ENCODE assay signal across 8 cellular contexts in genomic region chr22:29202231-29203192, GRCh38. TPM values are rescaled to one million over a fixed set of nuclear protein-coding genes. Genes with fewer than 3 reads are reported as not detected.
DNase-seq lines count a peak whose midpoint lies in the region; ATAC-seq, FAIRE-seq and TF ChIP-seq lines count a peak whose summit lies in the region.

No MANE protein-coding gene starts in this region.

- no peaks in the 10 kb centered on the region for H4K20me1 ChIP-seq in GM12878 (ENCODE audit: control insufficient read depth, insufficient read depth)

- peaks cover 18 to 44% (median 30%) of the 10 kb centered on the region in 3 donors for H3K4me1 Mint-ChIP-seq in CD8-positive, alpha-beta memory T cell

- TF ChIP-seq CTCF in GM12878 (IDR thresholded peaks at IDR 0.05 in 2 of 3, conservative IDR thresholded peaks at IDR 0.05 in 1 of 3; ENCODE audit: control insufficient read depth in 2 of 3, extremely low read depth in 1 of 3, insufficient read depth in 1 of 3, low read depth in 3 of 3, low read length in 3 of 3) (peak; percentile 41 to 43 (median 42); a peak in 4 of 6 replicates), liver (IDR thresholded peaks at IDR 0.05; ENCODE audit: low read depth, low read length, missing input control) (peak; percentile 42)

- POLR2A ChIA-PET in CD8-positive, alpha-beta memory T cell (lab: Charles Lee), result no interaction called here
- POLR2A ChIA-PET in GM12878 (lab: Charles Lee), result interaction anchor here (0.8 to 15.3 kb wide), 12 partner anchors 8 to 403 kb away, joined by 3 to 239 read pairs (median 4); no protein-coding TSS in a partner anchor

- TSS peak; percentile 54 for BruUV-seq in GM12878 (replicated peaks; lab: Mats Ljungman, UMichigan)

- RAD21 ChIA-PET in GM12878 (lab: Charles Lee; ENCODE audit: unreplicated experiment), result interaction anchor here (0.6 to 10.8 kb wide), 17 partner anchors 8 to 391 kb away, joined by 3 to 153 read pairs (median 4); no protein-coding TSS in a partner anchor

- H3K4me1 ChIP-seq in CD8-positive, alpha-beta memory T cell (ENCODE audit: insufficient read depth, low read length), result peaks cover 17% of the 10 kb centered on the region
- peaks cover 45% of the 10 kb centered on the region for H3K4me1 ChIP-seq in GM12878 (ENCODE audit: control insufficient read depth, insufficient read depth, low read length)
- peaks cover 1 to 5% (median 3%) of the 10 kb centered on the region in 4 donors for H3K4me1 ChIP-seq in liver (ENCODE audit: control insufficient read depth in 4 of 4, insufficient read depth in 4 of 4, low read length in 3 of 4)

- peak overlapping the region; percentile 46 to 94 (median 87) for H3K27ac Mint-ChIP-seq in CD8-positive, alpha-beta memory T cell

- H3K9ac ChIP-seq in GM12878 (ENCODE audit: control insufficient read depth, insufficient read depth, low read length) (peak overlapping the region; percentile 69), liver (ENCODE audit: low read depth in 1 of 2, low read length in 2 of 2) (no peak overlapping the region)

- peaks cover 31% of the 10 kb centered on the region for H3K79me2 ChIP-seq in GM12878 (ENCODE audit: control insufficient read depth, insufficient read depth, low read length)

- in situ Hi-C loops in GM12878 (cut with MboI), result loop anchor here (5.0 kb wide), 1 partner anchor 35 kb away; no protein-coding TSS in a partner anchor

- H3K4me3 Mint-ChIP-seq in CD8-positive, alpha-beta memory T cell, result peak overlapping the region; percentile 23 to 75 (median 64)

- no peaks in the 10 kb centered on the region for H3K27me3 ChIP-seq in CD8-positive, alpha-beta memory T cell (ENCODE audit: insufficient read depth, low read length, poor library complexity, severe bottlenecking)
- H3K27me3 ChIP-seq in GM12878 (replicated peaks in 1 of 2; ENCODE audit: control insufficient read depth in 2 of 2, insufficient read depth in 2 of 2, low read length in 1 of 2) (no peaks in the 10 kb centered on the region; a peak in 1 of 4 replicates), liver (ENCODE audit: control insufficient read depth in 4 of 4, insufficient read depth in 4 of 4, low read length in 3 of 4) (no peaks in the 10 kb centered on the region)

- H2AFZ ChIP-seq in GM12878 (ENCODE audit: control insufficient read depth, low read depth, low read length), result peak overlapping the region; percentile 48

- SMC1A ChIA-PET in GM12878 (lab: Charles Lee; ENCODE audit: uncharacterized antibody, unreplicated experiment), result interaction anchor here (0.7 to 16.1 kb wide), 18 partner anchors 10 to 347 kb away, joined by 3 to 165 read pairs (median 4); no protein-coding TSS in a partner anchor

- TF ChIP-seq POLR2A in GM19099 (IDR thresholded peaks at IDR 0.05; ENCODE audit: extremely low read depth, insufficient read length, low read depth), result peak; percentile 65
- TF ChIP-seq POLR2A in GM12878 (IDR thresholded peaks at IDR 0.05; ENCODE audit: low read depth, low read length), result peak; percentile 79

- CTCF ChIA-PET in CD8-positive, alpha-beta memory T cell (lab: Charles Lee), result interaction anchor here (1.7 kb wide), 1 partner anchor 43 kb away, joined by 6 read pairs; no protein-coding TSS in a partner anchor
- CTCF ChIA-PET in GM12878 (lab: Yijun Ruan, JAX), result interaction anchor here (0.7 to 6.7 kb wide), 15 partner anchors 10 to 49 kb away, joined by 3 to 78 read pairs (median 4); no protein-coding TSS in a partner anchor

- no peaks in the 10 kb centered on the region for H3K9me3 ChIP-seq in CD8-positive, alpha-beta memory T cell (ENCODE audit: low read length)
- H3K9me3 ChIP-seq in GM12878 (replicated peaks; ENCODE audit: control insufficient read depth, insufficient read depth, low read length) (no peaks in the 10 kb centered on the region), liver (ENCODE audit: control insufficient read depth in 4 of 4, low read length in 3 of 4) (no peaks in the 10 kb centered on the region)

- DNase-seq in CD8-positive, alpha-beta memory T cell, result peak in 4 of 5 donors; percentile 15 to 47 (median 26)
- DNase-seq in SKM-1 (lab: John Stamatoyannopoulos, UW; ENCODE audit: unreplicated experiment), result peak; percentile 41
- peak; percentile 91 for DNase-seq in GM12878 (ENCODE audit: low read depth, low spot score)
- DNase-seq in stimulated activated CD8-positive, alpha-beta memory T cell treated with anti-CD3 and anti-CD28 coated beads, Interleukin-7, amount 100 ng/mL, for 1 hour (ENCODE audit: low read depth in 2 of 2), result peak; percentile 10 to 23
- no peak for DNase-seq in NCI-H226

- no peak overlapping the region for H3K4me3 ChIP-seq in CD8-positive, alpha-beta memory T cell (ENCODE audit: low read length)
- H3K4me3 ChIP-seq in GM12878 (peak overlapping the region; percentile 15; the same call in 1 of the 2 replicates), liver (ENCODE audit: low read depth in 1 of 3, low read length in 3 of 3) (no peak overlapping the region)

- TF ChIP-seq RAD21 in GM12878 (IDR thresholded peaks at IDR 0.05; ENCODE audit: insufficient read depth, low read depth, low read length) (peak; percentile 15; the same call in 1 of the 2 replicates), liver (IDR thresholded peaks at IDR 0.05) (peak; percentile 70 to 82)

- no peaks in the 10 kb centered on the region for H3K36me3 ChIP-seq in CD8-positive, alpha-beta memory T cell (ENCODE audit: insufficient read depth, low read length)
- H3K36me3 ChIP-seq in GM12878 (ENCODE audit: control insufficient read depth in 2 of 2, insufficient read depth in 2 of 2, low read length in 1 of 2) (no peaks in the 10 kb centered on the region), liver (ENCODE audit: control insufficient read depth in 4 of 4, insufficient read depth in 3 of 4, low read depth in 1 of 4, low read length in 3 of 4) (no peaks in the 10 kb centered on the region)

- peak; percentile 76 to 94 for TF ChIP-seq EP300 in GM12878 (IDR thresholded peaks at IDR 0.05; ENCODE audit: borderline replicate concordance in 1 of 2, control insufficient read depth in 1 of 2, low read depth in 2 of 2, low read length in 2 of 2)

- peak overlapping the region; percentile 51 for H3K27ac ChIP-seq in CD8-positive, alpha-beta memory T cell (ENCODE audit: low read depth, low read length)
- H3K27ac ChIP-seq in GM12878 (ENCODE audit: control insufficient read depth, insufficient read depth), result peak overlapping the region; percentile 90
- peak overlapping the region; percentile 26 to 63 for H3K27ac ChIP-seq in liver (ENCODE audit: low read depth in 1 of 2, low read length in 2 of 2)

- H3K27me3 Mint-ChIP-seq in CD8-positive, alpha-beta memory T cell, result peaks cover 13 to 25% of the 10 kb centered on the region in 2 donors

- ATAC-seq in HG03342 (IDR thresholded peaks at IDR 0.05; ENCODE audit: unreplicated experiment) (peak; percentile 72), GM12878 (peak; percentile 77)

- H3K36me3 Mint-ChIP-seq in CD8-positive, alpha-beta memory T cell, result no peaks in the 10 kb centered on the region

- intact Hi-C loops in GM12878 (cut with micrococcal nuclease; ENCODE audit: unreplicated experiment), result loop anchor here (1.0 to 5.0 kb wide), 3 partner anchors 35 to 125 kb away; no protein-coding TSS in a partner anchor

- WGBS in GM12878 (ENCODE audit: insufficient coverage, insufficient replicate concordance, low lambda C conversion rate, missing lambda C conversion rate), result 8% methylated on average over 22 of the region's 23 CpGs
- WGBS in liver, result 56% methylated on average over 23 of the region's 23 CpGs

- H3K9me3 Mint-ChIP-seq in CD8-positive, alpha-beta memory T cell, result no peaks in the 10 kb centered on the region

- H3K4me2 ChIP-seq in GM12878 (ENCODE audit: control insufficient read depth, insufficient read depth), result peak overlapping the region; percentile 61

- FAIRE-seq in GM12878 (lab: Jason Lieb, UNC), result peak; percentile 68

TF ChIP-seq in GM12878, 131 proteins besides CTCF, POLR2A, EP300 and RAD21 (continues in another document):
- peak; percentile 91 for TF ChIP-seq DPF2 (IDR thresholded peaks at IDR 0.05)
- TF ChIP-seq YBX1 (IDR thresholded peaks at IDR 0.05), result 0 out of 2 replicates have a peak, but pooled peaks have one; percentile 60

TF ChIP-seq in liver, 16 proteins besides CTCF, POLR2A, EP300 and RAD21 (continues in another document):
- TF ChIP-seq ATF3 (IDR thresholded peaks at IDR 0.05), result no peak
- TF ChIP-seq RXRA (IDR thresholded peaks at IDR 0.05), result no peak
- TF ChIP-seq YY1 (IDR thresholded peaks at IDR 0.05), result no peak
- no peak for TF ChIP-seq SP1 (IDR thresholded peaks at IDR 0.05)
- TF ChIP-seq JUND (IDR thresholded peaks at IDR 0.05), result no peak
- TF ChIP-seq FOXA2 (IDR thresholded peaks at IDR 0.05), result no peak
- no peak for TF ChIP-seq HNF4A (conservative IDR thresholded peaks at IDR 0.05)
- no peak for TF ChIP-seq MAX (IDR thresholded peaks at IDR 0.05)
- TF ChIP-seq NR2F2 (IDR thresholded peaks at IDR 0.05), result no peak
- TF ChIP-seq FOXA1 (IDR thresholded peaks at IDR 0.05), result no peak

RNA-seq across cellular contexts. Expression of gene EMID1, which starts 3.2 kb away (rescaled TPM):
- not detected for total RNA-seq in CD8-positive, alpha-beta memory T cell
- polyA plus RNA-seq in CD8-positive, alpha-beta memory T cell, result 0.31 TPM
- total RNA-seq in GM12878 (2013; cell fraction: nucleolus; rRNA removed), result 185 and 191 TPM in 2 replicates
- total RNA-seq in GM12878 (2014; rRNA removed), result 12.0 and 19.4 TPM in 2 replicates
- total RNA-seq in GM12878 (2014; rRNA removed; fragmentation: Illumina TruSeq; extraction: Trizol), result 4.3 and 5.8 TPM in 2 replicates
- total RNA-seq in GM12878 (2021), result 17.5 and 18.3 TPM in 2 replicates
- polyA plus RNA-seq in GM12878 (2011; ENCODE audit: low read depth), result 2.5 TPM
- 29.3 and 60.3 TPM in 2 replicates for polyA plus RNA-seq in GM12878 (2011; rRNA removed)
- 73.9 and 121 TPM in 2 replicates for polyA plus RNA-seq in GM12878 (2011; cell fraction: cytosol; rRNA removed)
- polyA plus RNA-seq in GM12878 (2011; cell fraction: nucleus; rRNA removed), result 196 and 245 TPM in 2 replicates
- polyA plus RNA-seq in GM12878 (2012), result 7.6 and 8.4 TPM in 2 replicates
- 0.54 and 2.3 TPM in 2 replicates for polyA plus RNA-seq in GM12878 (2014; fragmentation: Illumina TruSeq; extraction: Trizol)
- 1 to 10 TPM; 1.2 to 2.3 TPM for polyA plus RNA-seq in GM12878 (2014; fragmentation: Nextera tagmentation; extraction: Ambion mirVana)
- polyA plus RNA-seq in GM12878 (2014; rRNA removed), result 20.7 and 23.8 TPM in 2 replicates
- polyA plus RNA-seq in GM12878 (2016; fragmentation: Nextera tagmentation; extraction: Ambion mirVana), result 10 to 100 TPM in 1 of 2 experiments, 1 to 10 TPM in 1; 10.0 to 13.9 TPM
- 53.3 and 85.9 TPM in 2 replicates for polyA minus RNA-seq in GM12878 (2011; rRNA and poly(A)+ RNA removed)
- polyA minus RNA-seq in GM12878 (2011; cell fraction: cytosol; rRNA and poly(A)+ RNA removed), result 22.1 and 26.0 TPM in 2 replicates
- polyA minus RNA-seq in GM12878 (2011; cell fraction: nucleus; rRNA and poly(A)+ RNA removed), result 59.2 and 86.3 TPM in 2 replicates
- 1 to 10 TPM; 1.8 to 8.9 TPM for total RNA-seq in liver
- polyA plus RNA-seq in liver, result 1 to 10 TPM in 1 of 2 donors, under 1 TPM in 1; 0.89 to 2.4 TPM
